Comparison of ENCODE assay signal across 1 cellular context in genomic region chr2:230866704-230867561, GRCh38.
TF ChIP-seq lines count a peak whose summit lies in the region.

No MANE protein-coding gene starts in this region.

TF ChIP-seq in HEK293, 187 proteins besides CTCF, POLR2A, EP300 and RAD21 (continued from another document and continues in another):
- TF ChIP-seq ZNF362 (tag by site-specific recombination; IDR thresholded peaks at IDR 0.05) (no peak), RBAK (tag by site-specific recombination; IDR thresholded peaks at IDR 0.05) (no peak), ZFP37 (tag by site-specific recombination; IDR thresholded peaks at IDR 0.05) (no peak), BCL11B (tag by site-specific recombination; IDR thresholded peaks at IDR 0.05; ENCODE audit: low read depth) (no peak), ZNF24 (tag by site-specific recombination; IDR thresholded peaks at IDR 0.05) (no peak), ZNF610 (tag by site-specific recombination; IDR thresholded peaks at IDR 0.05; ENCODE audit: borderline replicate concordance) (no peak), ZNF138 (tag by site-specific recombination; IDR thresholded peaks at IDR 0.05; ENCODE audit: borderline replicate concordance) (no peak), PRDM2 (tag by site-specific recombination; IDR thresholded peaks at IDR 0.05; ENCODE audit: borderline replicate concordance) (no peak), ZNF580 (tag by site-specific recombination; IDR thresholded peaks at IDR 0.05) (no peak), ZNF791 (tag by site-specific recombination; IDR thresholded peaks at IDR 0.05) (no peak), SETDB1 (IDR thresholded peaks at IDR 0.05; ENCODE audit: insufficient read length, low read length) (no peak), AEBP2 (tag by site-specific recombination; IDR thresholded peaks at IDR 0.05; ENCODE audit: borderline replicate concordance) (no peak), ZSCAN23 (tag by site-specific recombination; IDR thresholded peaks at IDR 0.05) (no peak), KLF16 (tag by site-specific recombination; IDR thresholded peaks at IDR 0.05) (no peak), MEIS1 (CRISPR knock-in tag; IDR thresholded peaks at IDR 0.05; ENCODE audit: borderline replicate concordance) (no peak), ZNF324 (tag by site-specific recombination; IDR thresholded peaks at IDR 0.05) (no peak), ZFHX2 (tag by site-specific recombination; conservative IDR thresholded peaks at IDR 0.05) (no peak), ZBTB21 (tag by site-specific recombination; IDR thresholded peaks at IDR 0.05) (no peak), ZNF174 (tag by site-specific recombination; IDR thresholded peaks at IDR 0.05) (no peak), KLF17 (tag by site-specific recombination; IDR thresholded peaks at IDR 0.05) (no peak), BCL11A (tag by site-specific recombination; IDR thresholded peaks at IDR 0.05; ENCODE audit: low read depth) (no peak), GLI2 (tag by site-specific recombination; IDR thresholded peaks at IDR 0.05; ENCODE audit: borderline replicate concordance, low read depth) (no peak), OSR2 (tag by site-specific recombination; IDR thresholded peaks at IDR 0.05) (no peak), ZNF692 (tag by site-specific recombination; IDR thresholded peaks at IDR 0.05) (peak; percentile 85), ZNF449 (tag by site-specific recombination; IDR thresholded peaks at IDR 0.05) (0 out of 2 replicates have a peak, but pooled peaks have one; percentile 46), ZBTB44 (tag by site-specific recombination; IDR thresholded peaks at IDR 0.05) (0 out of 2 replicates have a peak, but pooled peaks have one; percentile 27), ZNF37A (tag by site-specific recombination; IDR thresholded peaks at IDR 0.05) (no peak; the same call in none of the 2 replicates), ZBTB7A (tag by site-specific recombination; IDR thresholded peaks at IDR 0.05; ENCODE audit: low read depth) (no peak), ZSCAN16 (tag by site-specific recombination; IDR thresholded peaks at IDR 0.05) (no peak), ZNF549 (tag by site-specific recombination; IDR thresholded peaks at IDR 0.05) (no peak), ZNF18 (tag by site-specific recombination; IDR thresholded peaks at IDR 0.05) (no peak), ZBTB17 (tag by site-specific recombination; IDR thresholded peaks at IDR 0.05) (0 out of 2 replicates have a peak, but pooled peaks have one; percentile 29), ZNF548 (tag by site-specific recombination; IDR thresholded peaks at IDR 0.05) (no peak), ZNF146 (tag by site-specific recombination; IDR thresholded peaks at IDR 0.05) (no peak), ZNF626 (tag by site-specific recombination; IDR thresholded peaks at IDR 0.05) (no peak), ZBTB20 (tag by site-specific recombination; IDR thresholded peaks at IDR 0.05) (no peak), PBX3 (CRISPR knock-in tag; IDR thresholded peaks at IDR 0.05) (no peak), ZNF768 (tag by site-specific recombination; IDR thresholded peaks at IDR 0.05) (no peak), ZNF664 (tag by site-specific recombination; IDR thresholded peaks at IDR 0.05) (no peak), ZNF645 (tag by site-specific recombination; IDR thresholded peaks at IDR 0.05) (no peak), ZNF670 (tag by site-specific recombination; IDR thresholded peaks at IDR 0.05; ENCODE audit: low read depth) (no peak), ZNF16 (tag by site-specific recombination; IDR thresholded peaks at IDR 0.05; ENCODE audit: low read depth) (no peak)
